24 cellular contexts compared by ENCODE assay signal in genomic region chr7:20122073-20122472, GRCh38.
"Had no signal": no experiment of that assay in that cellular context is flagged by ENCODE, and none has a peak within 500 bp of the region (broad histone marks: within the 10 kb centered on the region; RNA-seq: fewer than 3 reads in every experiment).

No MANE protein-coding gene starts in this region.

- H3K4me1 ChIP-seq: gastrocnemius medialis, left ventricle myocardium inferior, prostate gland had no signal

- H3K4me1 Mint-ChIP-seq: activated B cell treated with CpG ODN at 0.5 μM for 24 hours; stimulated activated effector memory CD8-positive, alpha-beta T cell treated with anti-CD3 and anti-CD28 coated beads, Interleukin-12 subunit alpha, Interleukin-12 subunit beta, amount 100 ng/mL, for 72 hours had no signal

- H3K9me3 ChIP-seq: gastrocnemius medialis, left ventricle myocardium inferior, neutrophil, ovary, prostate gland, thoracic aorta had no signal

- H3K4me3 ChIP-seq: gastrocnemius medialis, left ventricle myocardium inferior, lung, ovary, prostate gland, skin epidermis, thoracic aorta had no signal

- H3K27me3 ChIP-seq: gastrocnemius medialis, neutrophil, ovary had no signal

- ATAC-seq: activated T-cell treated with anti-CD3 and anti-CD28 coated beads, Interleukin-2, amount 50 U/mL, for 72 hours; gastrocnemius medialis; sciatic nerve; stimulated activated effector memory CD8-positive, alpha-beta T cell treated with anti-CD3 and anti-CD28 coated beads, Interleukin-12 subunit alpha, Interleukin-12 subunit beta, amount 100 ng/mL, for 72 hours had no signal

- H3K27me3 Mint-ChIP-seq: activated B cell treated with CpG ODN at 0.5 μM for 24 hours; activated naive CD8-positive, alpha-beta T cell had no signal

- DNase-seq: activated B cell treated with CpG ODN at 0.5 μM for 24 hours; activated naive CD4-positive, alpha-beta T cell; activated T-cell treated with anti-CD3 and anti-CD28 coated beads for 4 hours; activated T-cell treated with anti-CD3 and anti-CD28 coated beads, Interleukin-2, amount 50 U/mL, for 72 hours; anterior cingulate cortex; dermis blood vessel endothelial cell; effector CD4-positive, alpha-beta T cell; gastrocnemius medialis; glutamatergic neuron; left ventricle myocardium inferior; ovary; retina; stimulated activated CD4-positive, alpha-beta T cell treated with anti-CD3 and anti-CD28 coated beads, Interleukin-4, amount 100 ng/mL, for 24 hours; trophoblast cell had no signal

- H3K36me3 Mint-ChIP-seq: activated naive CD8-positive, alpha-beta T cell; stimulated activated effector memory CD8-positive, alpha-beta T cell treated with anti-CD3 and anti-CD28 coated beads, Interleukin-12 subunit alpha, Interleukin-12 subunit beta, amount 100 ng/mL, for 72 hours had no signal

- H3K9me3 Mint-ChIP-seq: activated B cell treated with CpG ODN at 0.5 μM for 24 hours; nephron; stimulated activated naive CD8-positive, alpha-beta T cell treated with anti-CD3 and anti-CD28 coated beads, Interleukin-15, Interleukin-2, amounts not matched to agents 100 ng/mL and 50 ng/mL, for 24 hours had no signal

- H3K27ac ChIP-seq: gastrocnemius medialis, left ventricle myocardium inferior, neutrophil, ovary, prostate gland, skin epidermis, thoracic aorta had no signal

- H3K36me3 ChIP-seq: gastrocnemius medialis, left ventricle myocardium inferior, neutrophil, ovary, prostate gland, thoracic aorta had no signal

- H3K27ac Mint-ChIP-seq: activated B cell treated with CpG ODN at 0.5 μM for 24 hours; activated naive CD8-positive, alpha-beta T cell; activated T-cell treated with anti-CD3 and anti-CD28 coated beads, Interleukin-2, amount 50 U/mL, for 72 hours; nephron; stimulated activated effector memory CD8-positive, alpha-beta T cell treated with anti-CD3 and anti-CD28 coated beads, Interleukin-12 subunit alpha, Interleukin-12 subunit beta, amount 100 ng/mL, for 72 hours; stimulated activated naive CD8-positive, alpha-beta T cell treated with anti-CD3 and anti-CD28 coated beads, Interleukin-15, Interleukin-2, amounts not matched to agents 100 ng/mL and 50 ng/mL, for 24 hours had no signal

- H3K4me3 Mint-ChIP-seq: activated B cell treated with CpG ODN at 0.5 μM for 24 hours; activated naive CD8-positive, alpha-beta T cell; activated T-cell treated with anti-CD3 and anti-CD28 coated beads, Interleukin-2, amount 50 U/mL, for 72 hours; nephron; stimulated activated effector memory CD8-positive, alpha-beta T cell treated with anti-CD3 and anti-CD28 coated beads, Interleukin-12 subunit alpha, Interleukin-12 subunit beta, amount 100 ng/mL, for 72 hours; stimulated activated naive CD8-positive, alpha-beta T cell treated with anti-CD3 and anti-CD28 coated beads, Interleukin-15, Interleukin-2, amounts not matched to agents 100 ng/mL and 50 ng/mL, for 24 hours had no signal
